Comparison of ENCODE assay signal across 8 cellular contexts in the genomic region with DNA sequence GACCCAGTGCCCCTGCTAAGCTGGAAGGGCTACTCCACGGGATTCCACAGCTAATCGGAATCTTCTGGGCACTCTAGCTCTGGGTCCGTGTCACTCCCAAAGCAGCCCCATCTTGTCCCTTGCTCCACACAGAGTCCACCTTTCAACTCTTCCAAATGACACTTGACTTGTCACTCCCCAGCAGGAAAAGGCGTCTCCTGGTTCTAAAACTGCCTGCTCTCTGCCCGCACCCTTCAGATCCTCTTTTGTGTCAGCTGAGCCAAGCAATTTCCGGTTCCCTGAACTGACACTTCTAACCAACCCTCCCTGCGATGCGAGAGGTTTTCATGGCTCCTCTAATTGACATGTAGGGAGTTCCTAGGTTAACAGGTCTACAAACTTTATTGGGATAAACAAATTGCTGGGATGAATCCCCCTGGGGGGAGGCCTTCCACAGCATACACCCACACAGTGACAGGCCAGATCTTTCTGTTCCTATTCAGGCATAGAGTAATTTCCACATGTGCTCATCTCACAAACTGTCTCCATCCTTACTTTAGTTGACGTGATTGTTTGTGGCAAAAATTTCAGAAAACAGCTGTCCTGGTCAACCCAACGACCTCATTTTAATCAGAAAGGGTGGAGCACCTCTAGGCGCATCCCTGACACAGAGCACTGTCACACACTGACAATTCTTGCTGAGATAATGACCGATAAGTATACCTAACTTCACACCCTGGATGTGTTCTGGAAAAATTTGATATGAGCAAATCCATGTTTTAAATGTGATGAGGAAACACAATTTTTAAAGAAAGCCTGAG.
DNase-seq lines count a peak whose midpoint lies in the region; ATAC-seq, FAIRE-seq and TF ChIP-seq lines count a peak whose summit lies in the region.

No MANE protein-coding gene starts in this region.

- TF ChIP-seq CTCF in endothelial cell of umbilical vein (IDR thresholded peaks at IDR 0.05; ENCODE audit: extremely low read depth in 1 of 2, insufficient read depth in 1 of 2, low read depth in 1 of 2, low read length in 2 of 2) (no peak), pancreas (IDR thresholded peaks at IDR 0.05) (no peak), endodermal cell (conservative IDR thresholded peaks at IDR 0.05) (no peak)

- peak overlapping the region; percentile 19 for H3K4me2 ChIP-seq in endothelial cell of umbilical vein (ENCODE audit: insufficient read depth, low read length)

- DNase-seq in endothelial cell of umbilical vein (ENCODE audit: low read depth, low spot score), result no peak
- DNase-seq in pancreas, result no peak
- DNase-seq in NCI-H2171 treated with DMSO at 0.1 percent for 48 hours (lab: John Stamatoyannopoulos, UW), result no peak
- DNase-seq in middle frontal gyrus (ENCODE audit: extremely low spot score, low spot score), result no peak
- DNase-seq in NCI-H2171 (lab: John Stamatoyannopoulos, UW), result no peak
- DNase-seq in endodermal cell, result no peak

- peak overlapping the region; percentile 68 for H3K4me3 Mint-ChIP-seq in T-helper 1 cell treated with Interleukin-12 subunit alpha and Interleukin-12 subunit beta and Interleukin-4 antibody, amounts not matched to agents 30 μg/mL and 1 μg/mL, for 36 hours
- H3K4me3 Mint-ChIP-seq in endodermal cell, result no peak overlapping the region

- H3K9ac ChIP-seq in endothelial cell of umbilical vein (replicated peaks; ENCODE audit: extremely low read depth, insufficient read depth, low read length), result no peak overlapping the region
- H3K9ac ChIP-seq in endodermal cell (ENCODE audit: extremely low read depth, low read length, poor library complexity, severe bottlenecking), result no peak overlapping the region

- no peak overlapping the region for H2AFZ ChIP-seq in endothelial cell of umbilical vein (ENCODE audit: low read depth, low read length)

- peaks cover 16% of the 10 kb centered on the region for H4K20me1 ChIP-seq in endothelial cell of umbilical vein (replicated peaks; ENCODE audit: control insufficient read depth, extremely low read depth, insufficient read depth, low read length)

- intact Hi-C loops in endothelial cell of umbilical vein (cut with micrococcal nuclease), result no loop called here
- intact Hi-C loops in pancreas (cut with DNase I), result no loop called here

- WGBS in pancreas, 2 donors, result 82 to 83% methylated on average over 12 of the region's 12 CpGs
- 58 to 73% methylated on average over 5 to 12 of the region's 12 CpGs for WGBS in endodermal cell (ENCODE audit: insufficient coverage in 1 of 2, insufficient read length in 1 of 2), 2 experiments

- dilution Hi-C loops in endothelial cell of umbilical vein (cut with MboI; ENCODE audit: extremely low pct_ligation_motif_present, low sequenced_read_pairs), result no loop called here

- peaks cover 2% of the 10 kb centered on the region for H3K36me3 Mint-ChIP-seq in T-helper 1 cell treated with Interleukin-12 subunit alpha and Interleukin-12 subunit beta and Interleukin-4 antibody, amounts not matched to agents 30 μg/mL and 1 μg/mL, for 36 hours (ENCODE audit: low read depth)
- H3K36me3 Mint-ChIP-seq in endodermal cell (ENCODE audit: low read depth), result peaks cover under 1% of the 10 kb centered on the region

- H3K4me1 Mint-ChIP-seq in T-helper 1 cell treated with Interleukin-12 subunit alpha and Interleukin-12 subunit beta and Interleukin-4 antibody, amounts not matched to agents 30 μg/mL and 1 μg/mL, for 36 hours (ENCODE audit: low read depth), result peaks cover 57% of the 10 kb centered on the region
- H3K4me1 Mint-ChIP-seq in endodermal cell, result peaks cover 48% of the 10 kb centered on the region

- no TSS peak for BruUV-seq in endothelial cell of umbilical vein (replicated peaks; lab: Mats Ljungman, UMichigan)

- H3K27me3 Mint-ChIP-seq in T-helper 1 cell treated with Interleukin-12 subunit alpha and Interleukin-12 subunit beta and Interleukin-4 antibody, amounts not matched to agents 30 μg/mL and 1 μg/mL, for 36 hours (ENCODE audit: low read depth), result no peaks in the 10 kb centered on the region
- no peaks in the 10 kb centered on the region for H3K27me3 Mint-ChIP-seq in endodermal cell (ENCODE audit: insufficient read depth)

- H3K9me1 ChIP-seq in endothelial cell of umbilical vein (replicated peaks; ENCODE audit: control insufficient read depth, extremely low read depth, insufficient read depth, low read length), result peaks cover 5% of the 10 kb centered on the region

- H3K27me3 ChIP-seq in endothelial cell of umbilical vein (ENCODE audit: control insufficient read depth in 2 of 2, insufficient read depth in 2 of 2, low read length in 2 of 2) (no peaks in the 10 kb centered on the region), pancreas (no peaks in the 10 kb centered on the region), endodermal cell (ENCODE audit: control insufficient read depth, insufficient read depth, low read length, poor library complexity, severe bottlenecking) (no peaks in the 10 kb centered on the region)

- CTCF ChIA-PET in endothelial cell of umbilical vein (lab: Charles Lee), result interaction anchor here (0.6 to 2.5 kb wide), 7 partner anchors 11 to 1249 kb away, joined by 3 to 9 read pairs (median 5); no protein-coding TSS in a partner anchor

- H3K27ac ChIP-seq in endothelial cell of umbilical vein (ENCODE audit: insufficient read depth, low read depth, low read length), result peak overlapping the region; percentile 40
- H3K27ac ChIP-seq in pancreas, result peak overlapping the region in 1 of 4 donors; percentile 17
- H3K27ac ChIP-seq in endodermal cell (ENCODE audit: low read depth, low read length), result no peak overlapping the region

- peaks cover 100% of the 10 kb centered on the region for H3K79me2 ChIP-seq in endothelial cell of umbilical vein (ENCODE audit: control insufficient read depth, insufficient read depth, low read length)

- no peak for TF ChIP-seq POLR2A in endothelial cell of umbilical vein (IDR thresholded peaks at IDR 0.05; ENCODE audit: low read depth, low read length)

- no peaks in the 10 kb centered on the region for H3K9me3 Mint-ChIP-seq in T-helper 1 cell treated with Interleukin-12 subunit alpha and Interleukin-12 subunit beta and Interleukin-4 antibody, amounts not matched to agents 30 μg/mL and 1 μg/mL, for 36 hours
- H3K9me3 Mint-ChIP-seq in endodermal cell, result no peaks in the 10 kb centered on the region

- H3K4me1 ChIP-seq in endothelial cell of umbilical vein (ENCODE audit: control insufficient read depth, extremely low read depth, insufficient read depth, low read length) (peaks cover 48% of the 10 kb centered on the region), pancreas (no peaks in the 10 kb centered on the region), endodermal cell (ENCODE audit: control insufficient read depth, insufficient read depth, low read length) (no peaks in the 10 kb centered on the region)

- H3K9me3 ChIP-seq in endothelial cell of umbilical vein (replicated peaks; ENCODE audit: control insufficient read depth, insufficient read depth, low read length), result no peaks in the 10 kb centered on the region
- no peaks in the 10 kb centered on the region for H3K9me3 ChIP-seq in pancreas
- H3K9me3 ChIP-seq in endodermal cell (ENCODE audit: control insufficient read depth, low read length), result no peaks in the 10 kb centered on the region

- FAIRE-seq in endothelial cell of umbilical vein (lab: Jason Lieb, UNC) (no peak), pancreas (lab: Jason Lieb, UNC) (no peak)

- H3K36me3 ChIP-seq in endothelial cell of umbilical vein (ENCODE audit: control insufficient read depth in 2 of 2, extremely low read depth in 1 of 2, insufficient read depth in 2 of 2, low read length in 2 of 2) (no peaks in the 10 kb centered on the region), pancreas (no peaks in the 10 kb centered on the region), endodermal cell (ENCODE audit: control insufficient read depth, insufficient read depth, low read length) (no peaks in the 10 kb centered on the region)

- peak overlapping the region; percentile 84 for H3K27ac Mint-ChIP-seq in T-helper 1 cell treated with Interleukin-12 subunit alpha and Interleukin-12 subunit beta and Interleukin-4 antibody, amounts not matched to agents 30 μg/mL and 1 μg/mL, for 36 hours
- no peak overlapping the region for H3K27ac Mint-ChIP-seq in endodermal cell

- H3K4me3 ChIP-seq in endothelial cell of umbilical vein (replicated peaks in 1 of 3; ENCODE audit: insufficient read depth in 1 of 3, low read depth in 1 of 3, low read length in 3 of 3), result no peak overlapping the region
- no peak overlapping the region for H3K4me3 ChIP-seq in pancreas
- no peak overlapping the region for H3K4me3 ChIP-seq in endodermal cell (ENCODE audit: low read length)

- POLR2A ChIA-PET in endothelial cell of umbilical vein (lab: Charles Lee), result interaction anchor here (0.6 kb wide), 1 partner anchor 773 kb away, joined by 7 read pairs; no protein-coding TSS in a partner anchor

- ATAC-seq in HG02642 (IDR thresholded peaks at IDR 0.05; ENCODE audit: poor library complexity, unreplicated experiment), result peak; percentile 56
- peak in 3 of 4 donors; percentile 35 to 67 (median 67) for ATAC-seq in pancreas

TF ChIP-seq in endothelial cell of umbilical vein, 7 proteins besides CTCF, POLR2A, EP300 and RAD21:
- TF ChIP-seq, protein P1, sequence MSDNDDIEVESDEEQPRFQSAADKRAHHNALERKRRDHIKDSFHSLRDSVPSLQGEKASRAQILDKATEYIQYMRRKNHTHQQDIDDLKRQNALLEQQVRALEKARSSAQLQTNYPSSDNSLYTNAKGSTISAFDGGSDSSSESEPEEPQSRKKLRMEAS (IDR thresholded peaks at IDR 0.05; ENCODE audit: insufficient read depth, insufficient read length), result no peak
- no peak for TF ChIP-seq GATA2 (IDR thresholded peaks at IDR 0.05; ENCODE audit: insufficient read depth, insufficient read length, low read depth, low read length)
- no peak for TF ChIP-seq MYC (IDR thresholded peaks at IDR 0.05; ENCODE audit: low read depth, low read length)
- no peak for TF ChIP-seq POLR2AphosphoS5 (IDR thresholded peaks at IDR 0.05; ENCODE audit: insufficient read depth, low read depth, low read length)
- TF ChIP-seq EZH2 (IDR thresholded peaks at IDR 0.05; ENCODE audit: borderline replicate concordance, low read depth, low read length, severe bottlenecking), result no peak
- no peak for TF ChIP-seq JUN (IDR thresholded peaks at IDR 0.05; ENCODE audit: borderline replicate concordance, insufficient read depth, insufficient read length, low read depth)
- TF ChIP-seq FOS (IDR thresholded peaks at IDR 0.05; ENCODE audit: borderline replicate concordance, insufficient read depth, low read length), result no peak
